In the genomic region with DNA sequence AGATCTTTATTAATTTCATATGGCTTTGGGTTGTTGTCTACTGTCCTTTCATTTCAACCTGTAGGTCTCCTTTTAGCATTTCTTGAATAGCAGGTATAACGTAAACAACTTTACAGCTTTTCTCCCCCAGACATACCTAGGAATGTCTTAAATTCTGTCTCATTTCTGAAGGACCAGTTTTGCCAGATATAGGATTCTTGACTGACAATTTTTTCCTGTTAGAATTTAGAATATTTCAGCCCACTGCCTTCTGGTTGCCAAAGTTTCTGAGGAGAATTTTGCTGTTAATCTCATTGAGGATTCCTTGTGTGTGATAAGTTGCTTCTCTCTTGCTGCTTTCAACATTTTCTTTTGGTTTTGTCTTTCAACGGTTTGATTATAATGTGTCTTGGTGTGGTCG, we compare ENCODE assay signal across 10 cellular contexts.
"Had no signal": no experiment of that assay in that cellular context is flagged by ENCODE, and none has a peak within 500 bp of the region (broad histone marks: within the 10 kb centered on the region; RNA-seq: fewer than 3 reads in every experiment).

No MANE protein-coding gene starts in this region.

- H3K4me3 Mint-ChIP-seq: GM23338, H9, HFFc6 had no signal

- H3K4me2 ChIP-seq: GM23338 had no signal

- H3K36me3 ChIP-seq: HAP-1 had no signal

- H3K27ac ChIP-seq: GM23248 had no signal

- DNase-seq: GM23248, GOT3, H7, H9, HCEC 1CT, HFFc6 had no signal

- H3K9ac ChIP-seq: GM23248 had no signal

- H2AFZ ChIP-seq: GM23248, GM23338 had no signal

- FAIRE-seq: H1, H54 had no signal

- H3K4me3 ChIP-seq: GM23248, GM23338, HAP-1 had no signal

- H3K4me1 ChIP-seq: HAP-1 had no signal

- H3K27ac Mint-ChIP-seq: GM23338, H9, HFFc6 had no signal
